ENCODE assay signal across 27 cellular contexts in genomic region chr15:88441076-88441730, GRCh38. TPM values are rescaled to one million over a fixed set of nuclear protein-coding genes. Genes with fewer than 3 reads are reported as not detected.
A peak's percentile ranks its signal among the peaks of the same experiment; 100 is the strongest.
DNase-seq lines count a peak whose midpoint lies in the region; ATAC-seq, FAIRE-seq and TF ChIP-seq lines count a peak whose summit lies in the region.
"Had no signal": no experiment of that assay in that cellular context is flagged by ENCODE, and none has a peak within 500 bp of the region (broad histone marks: within the 10 kb centered on the region; RNA-seq: fewer than 3 reads in every experiment).

No MANE protein-coding gene starts in this region.

- CTCF ChIA-PET in HepG2 (lab: Yijun Ruan, JAX; ENCODE audit: low intra/inter-chr PET ratio, low total read pairs) = no interaction called here
- CTCF ChIA-PET in K562 (lab: Yijun Ruan, JAX; ENCODE audit: low intra/inter-chr PET ratio) = no interaction called here

- peaks cover 2% of the 10 kb centered on the region for H3K79me1 ChIP-seq in trophoblast cell (ENCODE audit: low read length)

- H3K14ac ChIP-seq in trophoblast cell (ENCODE audit: low read length) = no peak overlapping the region

- ATAC-seq in HepG2 = no peak
- ATAC-seq in right lobe of liver = no peak
- ATAC-seq in K562 = no peak
- no peak for ATAC-seq in GM21576 (IDR thresholded peaks at IDR 0.05; ENCODE audit: unreplicated experiment)
- ATAC-seq in HG02763 (IDR thresholded peaks at IDR 0.05; ENCODE audit: unreplicated experiment) = no peak
- ATAC-seq: GM12878 had no signal

- intact Hi-C loops in HepG2 (cut with micrococcal nuclease; ENCODE audit: unreplicated experiment) = loop anchor here (10.0 kb wide), 1 partner anchor 46 kb away; no protein-coding TSS in a partner anchor
- intact Hi-C loops in right lobe of liver (cut with DNase I) = no loop called here
- intact Hi-C loops in K562 (cut with micrococcal nuclease) = no loop called here

- no peak for FAIRE-seq in HepG2 (lab: Jason Lieb, UNC)
- no peak for FAIRE-seq in K562 (lab: Jason Lieb, UNC)
- FAIRE-seq: GM12878, GM12892, GM18507 had no signal

- no peak overlapping the region for H4K8ac ChIP-seq in trophoblast cell (ENCODE audit: low read depth, low read length)

- no peak overlapping the region for H3K9ac ChIP-seq in HepG2 (ENCODE audit: insufficient read depth, low read depth, low read length)
- H3K9ac ChIP-seq in K562 (ENCODE audit: insufficient read depth in 1 of 2, low read depth in 2 of 2, low read length in 2 of 2) = no peak overlapping the region
- H3K9ac ChIP-seq in trophoblast cell (ENCODE audit: low read length) = no peak overlapping the region
- H3K9ac ChIP-seq: BLaER1 had no signal

- no peaks in the 10 kb centered on the region for H3K9me1 ChIP-seq in K562 (ENCODE audit: control insufficient read depth, insufficient read depth, low read length)

- H3K18ac ChIP-seq in trophoblast cell (ENCODE audit: low read length) = no peak overlapping the region

- H3K4me3 ChIP-seq in HepG2 (replicated peaks in 1 of 3; ENCODE audit: insufficient read depth in 1 of 3, low read depth in 2 of 3, low read length in 3 of 3) (no peak overlapping the region), right lobe of liver (no peak overlapping the region), K562 (no peak overlapping the region), trophoblast cell (ENCODE audit: low read depth, low read length) (no peak overlapping the region), HAP-1 (no peak overlapping the region)
- H3K4me3 ChIP-seq: BLaER1, GM12878 had no signal

- TF ChIP-seq POLR2A in HepG2 (IDR thresholded peaks at IDR 0.05; ENCODE audit: insufficient read depth in 1 of 2, low read depth in 2 of 2, low read length in 2 of 2) (no peak), right lobe of liver (IDR thresholded peaks at IDR 0.05) (no peak), K562 (conservative IDR thresholded peaks at IDR 0.05) (no peak)

- no peak overlapping the region for H2BK5ac ChIP-seq in trophoblast cell (ENCODE audit: low read depth, low read length, poor library complexity)

- TF ChIP-seq RAD21 in HepG2 (CRISPR knock-in tag; IDR thresholded peaks at IDR 0.05) (no peak), K562 (CRISPR knock-in tag; conservative IDR thresholded peaks at IDR 0.05 in 1 of 2, IDR thresholded peaks at IDR 0.05 in 1 of 2) (no peak)

- H3K4me2 ChIP-seq in HepG2 (ENCODE audit: low read depth, low read length) (no peak overlapping the region), K562 (ENCODE audit: insufficient read depth, low read length) (no peak overlapping the region), trophoblast cell (ENCODE audit: low read length) (no peak overlapping the region)
- H3K4me2 ChIP-seq: BLaER1 had no signal

- H3K36me3 ChIP-seq in HepG2 (replicated peaks in 1 of 2; ENCODE audit: control insufficient read depth in 1 of 2, insufficient read depth in 2 of 2, low read length in 2 of 2) = no peaks in the 10 kb centered on the region
- H3K36me3 ChIP-seq in right lobe of liver = no peaks in the 10 kb centered on the region
- H3K36me3 ChIP-seq in K562 (ENCODE audit: control insufficient read depth, insufficient read depth, low read length) = no peaks in the 10 kb centered on the region
- no peaks in the 10 kb centered on the region for H3K36me3 ChIP-seq in trophoblast cell (ENCODE audit: control insufficient read depth in 1 of 2, insufficient read depth in 2 of 2, low read length in 2 of 2)
- H3K36me3 ChIP-seq in HAP-1 (replicated peaks) = no peaks in the 10 kb centered on the region
- H3K36me3 ChIP-seq: BE2C, BLaER1 had no signal

- no peak overlapping the region for H2AK5ac ChIP-seq in trophoblast cell (ENCODE audit: low read length)

- no peak overlapping the region for H3K4ac ChIP-seq in trophoblast cell (ENCODE audit: low read depth, low read length)

- no peak overlapping the region for H3K23ac ChIP-seq in trophoblast cell (ENCODE audit: low read length)

- BruUV-seq in HepG2 (replicated peaks; lab: Mats Ljungman, UMichigan) (no TSS peak), K562 (replicated peaks; lab: Mats Ljungman, UMichigan) (no TSS peak)

- H2BK12ac ChIP-seq in trophoblast cell (ENCODE audit: low read length) = no peak overlapping the region

- H4K12ac ChIP-seq in trophoblast cell (ENCODE audit: low read depth, low read length) = no peak overlapping the region

- in situ Hi-C loops in HepG2 (cut with HindIII; ENCODE audit: extremely low pct_ligation_motif_present, low pct_unique_long_range_greater_than_20kb) (loop anchor here (10.0 kb wide), 1 partner anchor 196 kb away; no protein-coding TSS in a partner anchor), K562 (cut with MboI) (no loop called here), HAP-1 (cut with MboI; ENCODE audit: low sequenced_read_pairs) (no loop called here)

- H4K20me1 ChIP-seq in HepG2 (ENCODE audit: insufficient read depth, low read length) (no peaks in the 10 kb centered on the region), K562 (replicated peaks; ENCODE audit: control insufficient read depth, insufficient read depth, low read length) (no peaks in the 10 kb centered on the region)
- H4K20me1 ChIP-seq: BLaER1 had no signal

- TF ChIP-seq EP300 in HepG2 (IDR thresholded peaks at IDR 0.05; ENCODE audit: low read depth in 2 of 2, low read length in 2 of 2) (no peak), HepG2 (CRISPR knock-in tag; IDR thresholded peaks at IDR 0.05; ENCODE audit: borderline replicate concordance) (no peak), K562 (IDR thresholded peaks at IDR 0.05; ENCODE audit: low read length) (no peak)

- H4K91ac ChIP-seq in trophoblast cell (ENCODE audit: low read depth, low read length) = peak overlapping the region; percentile 7

- H3K79me2 ChIP-seq in HepG2 (ENCODE audit: insufficient read depth, low read length) (no peaks in the 10 kb centered on the region), K562 (ENCODE audit: control insufficient read depth, insufficient read depth, low read length) (no peaks in the 10 kb centered on the region), trophoblast cell (ENCODE audit: control insufficient read depth, insufficient read depth, low read length, poor library complexity) (no peaks in the 10 kb centered on the region)

- TF ChIP-seq CTCF in HepG2 (CRISPR knock-in tag; IDR thresholded peaks at IDR 0.05) (no peak), right lobe of liver (IDR thresholded peaks at IDR 0.05) (no peak), K562 (IDR thresholded peaks at IDR 0.05 in 2 of 3, conservative IDR thresholded peaks at IDR 0.05 in 1 of 3; ENCODE audit: insufficient read depth in 2 of 3, low read depth in 1 of 3, low read length in 3 of 3) (no peak)

- POLR2A ChIA-PET in HepG2 (lab: Yijun Ruan, JAX) = no interaction called here
- POLR2A ChIA-PET in K562 (lab: Yijun Ruan, JAX) = interaction anchor here (0.6 kb wide), 1 partner anchor 1078 kb away, joined by 3 read pairs; no protein-coding TSS in a partner anchor

- H3K9me3 ChIP-seq in HepG2 (ENCODE audit: low read length) = no peaks in the 10 kb centered on the region; the same call in 1 of the 2 replicates
- H3K9me3 ChIP-seq in right lobe of liver = no peaks in the 10 kb centered on the region
- no peaks in the 10 kb centered on the region for H3K9me3 ChIP-seq in K562 (replicated peaks; ENCODE audit: control insufficient read depth, insufficient read depth, low read depth, low read length)
- H3K9me3 ChIP-seq in trophoblast cell (ENCODE audit: insufficient read depth, low read depth, low read length) = peaks cover 1% of the 10 kb centered on the region
- H3K9me3 ChIP-seq in HAP-1 = peaks cover 3% of the 10 kb centered on the region; the same call in 1 of the 2 replicates
- H3K9me3 ChIP-seq: BE2C had no signal

- H3K27ac ChIP-seq in HepG2 (ENCODE audit: extremely low read length, insufficient read depth, low read length) (no peak overlapping the region), right lobe of liver (no peak overlapping the region), K562 (ENCODE audit: extremely low read depth, low read depth, low read length) (no peak overlapping the region), trophoblast cell (ENCODE audit: low read depth, low read length) (no peak overlapping the region)
- H3K27ac ChIP-seq: 22Rv1, BLaER1 had no signal

- no peaks in the 10 kb centered on the region for H3K4me1 ChIP-seq in HepG2 (ENCODE audit: insufficient read depth, low read length)
- H3K4me1 ChIP-seq in right lobe of liver = no peaks in the 10 kb centered on the region
- no peaks in the 10 kb centered on the region for H3K4me1 ChIP-seq in K562 (replicated peaks in 1 of 2; ENCODE audit: control insufficient read depth in 2 of 2, insufficient read depth in 2 of 2, low read length in 2 of 2)
- H3K4me1 ChIP-seq in trophoblast cell (ENCODE audit: control insufficient read depth in 1 of 2, insufficient read depth in 2 of 2, low read length in 2 of 2) = peaks cover 4 to 7% of the 10 kb centered on the region in 2 experiments
- no peaks in the 10 kb centered on the region for H3K4me1 ChIP-seq in HAP-1
- H3K4me1 ChIP-seq: BE2C, BLaER1 had no signal

- no peaks in the 10 kb centered on the region for H3K27me3 ChIP-seq in HepG2 (ENCODE audit: control insufficient read depth in 1 of 2, insufficient read depth in 2 of 2, low read length in 2 of 2)
- H3K27me3 ChIP-seq in right lobe of liver = no peaks in the 10 kb centered on the region
- H3K27me3 ChIP-seq in K562 (ENCODE audit: control insufficient read depth in 2 of 2, insufficient read depth in 2 of 2, low read length in 2 of 2) = peaks cover 4 to 20% of the 10 kb centered on the region in 2 experiments; a peak in 4 of 5 replicates
- no peaks in the 10 kb centered on the region for H3K27me3 ChIP-seq in trophoblast cell (ENCODE audit: insufficient read depth, low read length)
- no peaks in the 10 kb centered on the region for H3K27me3 ChIP-seq in HAP-1 (ENCODE audit: low read depth)
- H3K27me3 ChIP-seq: BE2C, BLaER1 had no signal

- DNase-seq in HepG2 (ENCODE audit: low spot score) (no peak), right lobe of liver (no peak), K562 (ENCODE audit: extremely low read depth in 1 of 4, low spot score in 3 of 4) (no peak), islet precursor cell (peak; percentile 18), trophoblast cell (no peak), HAP-1 (ENCODE audit: low spot score in 2 of 2) (no peak)
- DNase-seq: ACHN; BE2C; C1 segment of cervical spinal cord; CD4-positive, alpha-beta memory T cell; CD4-positive, CD25-positive, alpha-beta regulatory T cell; CD8-positive, alpha-beta memory T cell; COR-L47; DMS 273 treated with DMSO at 0.1 percent for 48 hours; DMS153; DMS53; DMS79; DND-41; EL; GDM1 had no signal

- WGBS in HepG2 (ENCODE audit: low lambda C conversion rate) = 53% methylated on average over 2 of the region's 2 CpGs
- 63% methylated on average over 2 of the region's 2 CpGs for WGBS in right lobe of liver (ENCODE audit: insufficient coverage, low coverage, low lambda C conversion rate, missing lambda C conversion rate)
- WGBS in K562 (ENCODE audit: insufficient coverage, low coverage, missing lambda C conversion rate) = 0% methylated on average over 2 of the region's 2 CpGs
- whole genome bisulfite sequencing in trophoblast cell (ENCODE audit: extremely low coverage, insufficient coverage, insufficient read length) = no CpG with 5 or more reads among the region's 2 CpGs

- H2AFZ ChIP-seq in HepG2 (ENCODE audit: low read length) (no peak overlapping the region), K562 (ENCODE audit: low read depth, low read length) (no peak overlapping the region), trophoblast cell (ENCODE audit: insufficient read depth, low read length, poor library complexity) (no peak overlapping the region)

- peak overlapping the region; percentile 53 for H2BK120ac ChIP-seq in trophoblast cell (ENCODE audit: insufficient read depth, low read length, poor library complexity)

RNA-seq across cellular contexts. Expression of gene MRPL46, which starts 26.0 kb away (rescaled TPM):
- 79.2 and 107 TPM in 2 replicates for total RNA-seq in HepG2 (2016; rRNA removed; fragmentation: Illumina TruSeq; extraction: Trizol)
- total RNA-seq in HepG2 (2016; cell fraction: cytosol; rRNA removed; fragmentation: Illumina TruSeq; extraction: Trizol; ENCODE audit: low read depth) = 21.2 and 24.6 TPM in 2 replicates
- total RNA-seq in HepG2 (2016; cell fraction: insoluble cytoplasmic fraction; rRNA removed; fragmentation: Illumina TruSeq; extraction: Trizol) = 81.1 and 113 TPM in 2 replicates
- 32.9 and 34.0 TPM in 2 replicates for total RNA-seq in HepG2 (2016; cell fraction: membrane; rRNA removed; fragmentation: Illumina TruSeq; extraction: Trizol)
- total RNA-seq in HepG2 (2016; cell fraction: nucleus; rRNA removed; fragmentation: Illumina TruSeq; extraction: Trizol) = 45.7 and 51.2 TPM in 2 replicates
- polyA plus RNA-seq in HepG2 (2011; rRNA removed) = 56.1 and 62.9 TPM in 2 replicates
- 57.4 and 61.8 TPM in 2 replicates for polyA plus RNA-seq in HepG2 (2011; cell fraction: cytosol; rRNA removed)
- polyA plus RNA-seq in HepG2 (2011; cell fraction: nucleus; rRNA removed) = 24.5 and 29.6 TPM in 2 replicates
- polyA plus RNA-seq in HepG2 (2012) = 32.7 and 42.8 TPM in 2 replicates
- polyA plus RNA-seq in HepG2 (2016; cell fraction: cytosol; fragmentation: Illumina TruSeq; extraction: Trizol; ENCODE audit: low read depth) = 22.4 and 25.8 TPM in 2 replicates
- polyA plus RNA-seq in HepG2 (2016; cell fraction: insoluble cytoplasmic fraction; fragmentation: Illumina TruSeq; extraction: Trizol; ENCODE audit: low read depth) = 125 and 140 TPM in 2 replicates
- polyA plus RNA-seq in HepG2 (2016; cell fraction: membrane; fragmentation: Illumina TruSeq; extraction: Trizol; ENCODE audit: low read depth) = 25.7 and 27.3 TPM in 2 replicates
- 63.3 and 65.5 TPM in 2 replicates for polyA plus RNA-seq in HepG2 (2016; cell fraction: nucleus; fragmentation: Illumina TruSeq; extraction: Trizol; ENCODE audit: insufficient read depth, low read depth)
- 21.6 and 27.3 TPM in 2 replicates for polyA minus RNA-seq in HepG2 (2011; rRNA and poly(A)+ RNA removed; ENCODE audit: low replicate concordance)
- 16.1 and 19.3 TPM in 2 replicates for polyA minus RNA-seq in HepG2 (2011; cell fraction: cytosol; rRNA and poly(A)+ RNA removed)
- 67.9 and 72.5 TPM in 2 replicates for polyA minus RNA-seq in HepG2 (2011; cell fraction: nucleus; rRNA and poly(A)+ RNA removed)
- 10 to 100 TPM; 25.4 to 38.4 (median 33.9) TPM for total RNA-seq in right lobe of liver
- 21.6 and 31.4 TPM in 2 replicates for total RNA-seq in K562 (2011; cell fraction: chromatin; rRNA removed; ENCODE audit: low replicate concordance)
- 20.0 and 23.3 TPM in 2 replicates for total RNA-seq in K562 (2011; cell fraction: nucleolus; rRNA removed)
- 28.5 and 34.7 TPM in 2 replicates for total RNA-seq in K562 (2011; cell fraction: nucleoplasm; rRNA removed)
- total RNA-seq in K562 (2014; rRNA removed) = 43.0 and 44.7 TPM in 2 replicates
- 49.2 and 55.0 TPM in 2 replicates for total RNA-seq in K562 (2014; rRNA removed; fragmentation: Illumina TruSeq; extraction: Trizol)
- 48.4 and 50.0 TPM in 2 replicates for total RNA-seq in K562 (2015; rRNA removed; fragmentation: Illumina TruSeq; extraction: Trizol)
- 41.2 and 41.9 TPM in 2 replicates for total RNA-seq in K562 (2021)
- polyA plus RNA-seq in K562 (2011; rRNA removed) = 41.3 and 49.8 TPM in 2 replicates
- polyA plus RNA-seq in K562 (2011; cell fraction: cytosol; rRNA removed) = 28.2 and 33.0 TPM in 2 replicates
- polyA plus RNA-seq in K562 (2011; cell fraction: nucleus; rRNA removed) = 30.7 and 36.3 TPM in 2 replicates
- 24.9 and 32.7 TPM in 2 replicates for polyA plus RNA-seq in K562 (2012)
- polyA plus RNA-seq in K562 (2014; fragmentation: Illumina TruSeq; extraction: Trizol) = 46.5 and 50.8 TPM in 2 replicates
- 10 to 100 TPM; 66.9 to 71.2 TPM for polyA plus RNA-seq in K562 (2014; fragmentation: Nextera tagmentation; extraction: Ambion mirVana)
- polyA plus RNA-seq in K562 (2014; rRNA removed) = 72.2 and 74.6 TPM in 2 replicates
- 15.8 and 19.1 TPM in 2 replicates for polyA minus RNA-seq in K562 (2011; rRNA and poly(A)+ RNA removed)
- polyA minus RNA-seq in K562 (2011; cell fraction: cytosol; rRNA and poly(A)+ RNA removed) = 5.6 and 7.3 TPM in 2 replicates
- polyA minus RNA-seq in K562 (2011; cell fraction: nucleus; rRNA and poly(A)+ RNA removed) = 34.6 and 48.7 TPM in 2 replicates
- polyA plus RNA-seq in trophoblast cell (2013) = 34.0 and 34.5 TPM in 2 replicates

RNA-seq across cellular contexts. Expression of gene MRPS11, which starts 26.3 kb away (rescaled TPM):
- total RNA-seq in HepG2 (2016; rRNA removed; fragmentation: Illumina TruSeq; extraction: Trizol) (72.7 and 94.1 TPM in 2 replicates), right lobe of liver (10 to 100 TPM; 25.4 to 38.0 (median 32.7) TPM), K562 (2014; rRNA removed) (54.9 and 75.7 TPM in 2 replicates), K562 (2014; rRNA removed; fragmentation: Illumina TruSeq; extraction: Trizol) (40.4 and 44.8 TPM in 2 replicates), K562 (2015; rRNA removed; fragmentation: Illumina TruSeq; extraction: Trizol) (51.3 and 52.9 TPM in 2 replicates), K562 (2021) (61.1 and 72.9 TPM in 2 replicates)
- 19.0 and 20.2 TPM in 2 replicates for total RNA-seq in HepG2 (2016; cell fraction: cytosol; rRNA removed; fragmentation: Illumina TruSeq; extraction: Trizol; ENCODE audit: low read depth)
- total RNA-seq in HepG2 (2016; cell fraction: insoluble cytoplasmic fraction; rRNA removed; fragmentation: Illumina TruSeq; extraction: Trizol) = 67.9 and 108 TPM in 2 replicates
- 28.8 and 34.1 TPM in 2 replicates for total RNA-seq in HepG2 (2016; cell fraction: membrane; rRNA removed; fragmentation: Illumina TruSeq; extraction: Trizol)
- total RNA-seq in HepG2 (2016; cell fraction: nucleus; rRNA removed; fragmentation: Illumina TruSeq; extraction: Trizol) = 24.0 and 28.9 TPM in 2 replicates
- polyA plus RNA-seq in HepG2 (2011; rRNA removed) (47.7 and 50.1 TPM in 2 replicates), K562 (2011; rRNA removed) (57.3 and 67.3 TPM in 2 replicates), K562 (2014; fragmentation: Illumina TruSeq; extraction: Trizol) (53.1 and 54.1 TPM in 2 replicates), K562 (2014; fragmentation: Nextera tagmentation; extraction: Ambion mirVana) (10 to 100 TPM; 28.3 to 39.4 TPM), K562 (2014; rRNA removed) (83.2 and 90.3 TPM in 2 replicates)
- 38.3 and 55.8 TPM in 2 replicates for polyA plus RNA-seq in HepG2 (2011; cell fraction: cytosol; rRNA removed)
- polyA plus RNA-seq in HepG2 (2011; cell fraction: nucleus; rRNA removed) = 21.1 and 26.9 TPM in 2 replicates
- 26.1 and 28.1 TPM in 2 replicates for polyA plus RNA-seq in HepG2 (2012)
- 23.1 and 24.6 TPM in 2 replicates for polyA plus RNA-seq in HepG2 (2016; cell fraction: cytosol; fragmentation: Illumina TruSeq; extraction: Trizol; ENCODE audit: low read depth)
- polyA plus RNA-seq in HepG2 (2016; cell fraction: insoluble cytoplasmic fraction; fragmentation: Illumina TruSeq; extraction: Trizol; ENCODE audit: low read depth) = 91.7 and 98.8 TPM in 2 replicates
- 27.7 and 28.0 TPM in 2 replicates for polyA plus RNA-seq in HepG2 (2016; cell fraction: membrane; fragmentation: Illumina TruSeq; extraction: Trizol; ENCODE audit: low read depth)
- polyA plus RNA-seq in HepG2 (2016; cell fraction: nucleus; fragmentation: Illumina TruSeq; extraction: Trizol; ENCODE audit: insufficient read depth, low read depth) = 53.6 and 59.8 TPM in 2 replicates
- polyA minus RNA-seq in HepG2 (2011; rRNA and poly(A)+ RNA removed; ENCODE audit: low replicate concordance) = 14.1 and 69.5 TPM in 2 replicates
- polyA minus RNA-seq in HepG2 (2011; cell fraction: cytosol; rRNA and poly(A)+ RNA removed) = 11.2 and 12.9 TPM in 2 replicates
- 21.5 and 24.1 TPM in 2 replicates for polyA minus RNA-seq in HepG2 (2011; cell fraction: nucleus; rRNA and poly(A)+ RNA removed)
- total RNA-seq in K562 (2011; cell fraction: chromatin; rRNA removed; ENCODE audit: low replicate concordance) = 31.8 and 43.4 TPM in 2 replicates
- 23.3 and 25.0 TPM in 2 replicates for total RNA-seq in K562 (2011; cell fraction: nucleolus; rRNA removed)
- total RNA-seq in K562 (2011; cell fraction: nucleoplasm; rRNA removed) = 25.3 and 42.7 TPM in 2 replicates
- polyA plus RNA-seq in K562 (2011; cell fraction: cytosol; rRNA removed) = 54.0 and 96.1 TPM in 2 replicates
- polyA plus RNA-seq in K562 (2011; cell fraction: nucleus; rRNA removed) = 30.1 and 33.7 TPM in 2 replicates
- 39.9 and 51.0 TPM in 2 replicates for polyA plus RNA-seq in K562 (2012)
- 20.8 and 28.3 TPM in 2 replicates for polyA minus RNA-seq in K562 (2011; rRNA and poly(A)+ RNA removed)
- polyA minus RNA-seq in K562 (2011; cell fraction: cytosol; rRNA and poly(A)+ RNA removed) = 21.4 and 27.4 TPM in 2 replicates
- polyA minus RNA-seq in K562 (2011; cell fraction: nucleus; rRNA and poly(A)+ RNA removed) = 13.7 and 19.4 TPM in 2 replicates
- 61.6 and 62.4 TPM in 2 replicates for polyA plus RNA-seq in trophoblast cell (2013)

Comparison
In these comparisons a context has a peak if more than half of its experiments do, and no peak if none do; other contexts are left out.
1. Of the 241 proteins assayed by ChIP-seq in both HepG2 and K562: peak only in HepG2: MAFF and MAFK; only in K562: none; in both: none; in neither: 239.